25 cellular contexts compared by ENCODE assay signal in the genomic region with DNA sequence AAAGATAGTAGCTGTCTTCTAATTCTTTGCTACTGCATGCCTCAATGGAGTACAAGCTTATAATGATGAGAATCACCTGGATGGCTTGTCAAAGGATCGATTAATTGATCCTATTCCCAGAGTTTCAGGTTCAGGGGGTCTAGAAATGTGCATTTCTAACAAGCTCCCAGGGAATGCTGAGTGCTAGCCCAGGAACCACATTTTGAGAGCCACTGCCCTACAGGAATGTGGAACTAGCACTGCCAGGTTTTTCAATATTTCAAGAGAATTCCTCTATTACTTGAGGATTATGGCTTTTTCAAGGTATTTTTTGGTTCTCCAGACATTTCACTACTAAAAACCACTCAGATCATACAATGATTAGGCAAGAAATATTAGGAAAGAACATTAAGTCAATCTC. TPM values are rescaled to one million over a fixed set of nuclear protein-coding genes. Genes with fewer than 3 reads are reported as not detected.
"Had no signal": no experiment of that assay in that cellular context is flagged by ENCODE, and none has a peak within 500 bp of the region (broad histone marks: within the 10 kb centered on the region; RNA-seq: fewer than 3 reads in every experiment).

No MANE protein-coding gene starts in this region.

- H3K9me3 ChIP-seq: colonic mucosa, neutrophil, ovary, stomach, tibial nerve had no signal

- H3K4me3 Mint-ChIP-seq: activated B cell treated with CpG ODN at 0.5 μM for 24 hours; activated CD8-positive, alpha-beta memory T cell treated with anti-CD3 and anti-CD28 coated beads, Interleukin-2, amount 10 ng/mL, durations not matched to agents 7 days and 5 days; activated CD8-positive, alpha-beta T cell treated with anti-CD3 and anti-CD28 coated beads, Interleukin-2, amount 10 ng/mL, durations not matched to agents 7 days and 5 days; activated naive CD4-positive, alpha-beta T cell treated with anti-CD3 and anti-CD28 coated beads, Interleukin-2, amount 50 U/mL, for 24 hours; activated naive CD8-positive, alpha-beta T cell treated with anti-CD3 and anti-CD28 coated beads, Interleukin-2, amount 50 U/mL, for 24 hours; naive B cell; nephron progenitor cell; stimulated activated naive B cell treated with anti-CD40 and anti-IgM and Interleukin-4, amounts not matched to agents 10 μg/mL and 1 μg/mL and 100 μg/mL, for 72 hours had no signal

- H3K4me1 ChIP-seq: colonic mucosa had no signal

- H3K27me3 ChIP-seq: colonic mucosa, neutrophil, ovary, stomach, tibial nerve had no signal

- DNase-seq: activated B cell treated with CpG ODN at 0.5 μM for 24 hours; activated CD8-positive, alpha-beta memory T cell treated with anti-CD3 and anti-CD28 coated beads, Interleukin-2, amount 10 ng/mL, durations not matched to agents 7 days and 5 days; activated CD8-positive, alpha-beta T cell treated with anti-CD3 and anti-CD28 coated beads, Interleukin-2, amount 10 ng/mL, durations not matched to agents 7 days and 5 days; activated naive CD8-positive, alpha-beta T cell treated with anti-CD3 and anti-CD28 coated beads, Interleukin-2, amount 50 U/mL, for 24 hours; activated T-cell treated with anti-CD3 and anti-CD28 coated beads, Interleukin-2, amount 50 U/mL, for 48 hours; amygdala; colonic mucosa; effector CD8-positive, alpha-beta T cell; erythroblast; foreskin fibroblast; mammary epithelial cell; naive B cell; nephron progenitor cell; ovary; stimulated activated CD4-positive, alpha-beta T cell treated with anti-CD3 and anti-CD28 coated beads, Interleukin-15, amount 100 ng/mL, for 24 hours; stimulated activated CD4-positive, alpha-beta T cell treated with anti-CD3 and anti-CD28 coated beads, Interleukin-2, amount 100 ng/mL, for 24 hours; stimulated activated naive B cell treated with anti-CD40 and anti-IgM and Interleukin-4, amounts not matched to agents 10 μg/mL and 1 μg/mL and 100 μg/mL, for 72 hours; stomach; T-helper 2 cell had no signal

- H3K27me3 Mint-ChIP-seq: activated naive CD8-positive, alpha-beta T cell treated with anti-CD3 and anti-CD28 coated beads, Interleukin-2, amount 50 U/mL, for 24 hours; naive B cell; progenitor cell of endocrine pancreas had no signal

- FAIRE-seq: islet of Langerhans had no signal

- H3K27ac Mint-ChIP-seq: activated B cell treated with CpG ODN at 0.5 μM for 24 hours; activated CD8-positive, alpha-beta memory T cell treated with anti-CD3 and anti-CD28 coated beads, Interleukin-2, amount 10 ng/mL, durations not matched to agents 7 days and 5 days; activated CD8-positive, alpha-beta T cell treated with anti-CD3 and anti-CD28 coated beads, Interleukin-2, amount 10 ng/mL, durations not matched to agents 7 days and 5 days; activated naive CD4-positive, alpha-beta T cell treated with anti-CD3 and anti-CD28 coated beads, Interleukin-2, amount 50 U/mL, for 24 hours; activated naive CD8-positive, alpha-beta T cell treated with anti-CD3 and anti-CD28 coated beads, Interleukin-2, amount 50 U/mL, for 24 hours; activated T-helper 2 cell treated with anti-CD3 and anti-CD28 coated beads, Interferon-gamma antibody, Interleukin-2, Interleukin-4, amounts not matched to agents 10 μg/mL and 5 μg/mL and 100 μg/mL, durations not matched to agents 14 hours and 24 hours and 36 hours; naive B cell; stimulated activated naive B cell treated with anti-CD40 and anti-IgM and Interleukin-4, amounts not matched to agents 10 μg/mL and 1 μg/mL and 100 μg/mL, for 72 hours had no signal

- H3K36me3 ChIP-seq: colonic mucosa, neutrophil, ovary, stomach, tibial nerve had no signal

- H3K27ac ChIP-seq: colonic mucosa, neutrophil, ovary, stomach had no signal

- H3K4me3 ChIP-seq: colonic mucosa, ovary, stomach, tibial nerve had no signal

- ATAC-seq: activated CD8-positive, alpha-beta memory T cell treated with anti-CD3 and anti-CD28 coated beads, Interleukin-2, amount 10 ng/mL, durations not matched to agents 7 days and 5 days; activated CD8-positive, alpha-beta T cell treated with anti-CD3 and anti-CD28 coated beads, Interleukin-2, amount 10 ng/mL, durations not matched to agents 7 days and 5 days; activated naive CD8-positive, alpha-beta T cell treated with anti-CD3 and anti-CD28 coated beads, Interleukin-2, amount 50 U/mL, for 24 hours; stimulated activated naive B cell treated with anti-CD40 and anti-IgM and Interleukin-4, amounts not matched to agents 10 μg/mL and 1 μg/mL and 100 μg/mL, for 72 hours had no signal

- H3K9me3 Mint-ChIP-seq: activated B cell treated with CpG ODN at 0.5 μM for 24 hours; activated naive CD4-positive, alpha-beta T cell treated with anti-CD3 and anti-CD28 coated beads, Interleukin-2, amount 50 U/mL, for 24 hours; activated naive CD8-positive, alpha-beta T cell treated with anti-CD3 and anti-CD28 coated beads, Interleukin-2, amount 50 U/mL, for 24 hours; activated T-helper 2 cell treated with anti-CD3 and anti-CD28 coated beads, Interferon-gamma antibody, Interleukin-2, Interleukin-4, amounts not matched to agents 10 μg/mL and 5 μg/mL and 100 μg/mL, durations not matched to agents 14 hours and 24 hours and 36 hours; naive B cell; nephron progenitor cell; stimulated activated naive B cell treated with anti-CD40 and anti-IgM and Interleukin-4, amounts not matched to agents 10 μg/mL and 1 μg/mL and 100 μg/mL, for 72 hours had no signal

- H3K36me3 Mint-ChIP-seq: activated CD8-positive, alpha-beta memory T cell treated with anti-CD3 and anti-CD28 coated beads, Interleukin-2, amount 10 ng/mL, durations not matched to agents 7 days and 5 days; activated naive CD4-positive, alpha-beta T cell treated with anti-CD3 and anti-CD28 coated beads, Interleukin-2, amount 50 U/mL, for 24 hours; naive B cell; stimulated activated naive B cell treated with anti-CD40 and anti-IgM and Interleukin-4, amounts not matched to agents 10 μg/mL and 1 μg/mL and 100 μg/mL, for 72 hours had no signal

- H3K4me1 Mint-ChIP-seq: activated B cell treated with CpG ODN at 0.5 μM for 24 hours; activated CD8-positive, alpha-beta memory T cell treated with anti-CD3 and anti-CD28 coated beads, Interleukin-2, amount 10 ng/mL, durations not matched to agents 7 days and 5 days; activated naive CD4-positive, alpha-beta T cell treated with anti-CD3 and anti-CD28 coated beads, Interleukin-2, amount 50 U/mL, for 24 hours; activated naive CD8-positive, alpha-beta T cell treated with anti-CD3 and anti-CD28 coated beads, Interleukin-2, amount 50 U/mL, for 24 hours; naive B cell; stimulated activated naive B cell treated with anti-CD40 and anti-IgM and Interleukin-4, amounts not matched to agents 10 μg/mL and 1 μg/mL and 100 μg/mL, for 72 hours had no signal

RNA-seq across cellular contexts. Expression of gene RARB, which starts 52.7 kb away (rescaled TPM):
- total RNA-seq: activated B cell treated with CpG ODN at 0.5 μM for 24 hours; activated CD8-positive, alpha-beta memory T cell treated with anti-CD3 and anti-CD28 coated beads, Interleukin-2, amount 10 ng/mL, durations not matched to agents 7 days and 5 days; activated CD8-positive, alpha-beta T cell treated with anti-CD3 and anti-CD28 coated beads, Interleukin-2, amount 10 ng/mL, durations not matched to agents 7 days and 5 days; activated T-helper 2 cell treated with anti-CD3 and anti-CD28 coated beads, Interferon-gamma antibody, Interleukin-2, Interleukin-4, amounts not matched to agents 10 μg/mL and 5 μg/mL and 100 μg/mL, durations not matched to agents 14 hours and 24 hours and 36 hours had no signal
